16 cellular contexts compared by ENCODE assay signal in the genomic region with DNA sequence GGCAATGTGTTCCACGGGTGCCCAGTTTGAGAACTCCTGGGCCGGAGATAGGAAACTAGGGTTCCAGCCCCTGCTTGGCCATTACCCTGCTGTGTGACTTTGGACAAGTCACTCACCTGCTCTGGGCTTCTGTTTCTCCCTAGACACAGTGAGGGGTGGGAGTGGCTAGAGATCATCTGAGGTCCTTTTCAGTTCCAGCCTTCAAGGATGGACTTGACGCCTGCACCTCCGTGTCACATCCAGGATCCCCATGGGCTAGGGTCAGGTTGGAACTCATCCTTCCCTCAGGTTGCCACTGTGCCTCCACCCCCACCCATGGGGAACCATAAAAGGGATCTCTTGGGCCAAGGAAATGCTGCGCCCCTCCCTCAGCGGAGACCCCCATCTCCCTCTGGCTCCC.
"Had no signal": no experiment of that assay in that cellular context is flagged by ENCODE, and none has a peak within 500 bp of the region (broad histone marks: within the 10 kb centered on the region; RNA-seq: fewer than 3 reads in every experiment).

No MANE protein-coding gene starts in this region.

- H3K9me3 Mint-ChIP-seq: activated naive CD4-positive, alpha-beta T cell treated with anti-CD3 and anti-CD28 coated beads, Interleukin-2, amount 50 U/mL, for 72 hours; activated T-cell treated with anti-CD3 and anti-CD28 coated beads, Interleukin-2, amount 50 U/mL, for 24 hours; nephron progenitor cell; stimulated activated naive CD8-positive, alpha-beta T cell treated with anti-CD3 and anti-CD28 coated beads, Interleukin-15, Interleukin-2, amounts not matched to agents 100 ng/mL and 50 ng/mL, for 24 hours; T-cell had no signal

- H3K27ac Mint-ChIP-seq: activated CD4-positive, alpha-beta T cell treated with anti-CD3 and anti-CD28 coated beads for 36 hours; activated naive CD4-positive, alpha-beta T cell treated with anti-CD3 and anti-CD28 coated beads, Interleukin-2, amount 50 U/mL, for 72 hours; activated T-cell treated with anti-CD3 and anti-CD28 coated beads, Interleukin-2, amount 50 U/mL, for 24 hours; nephron progenitor cell; stimulated activated naive CD8-positive, alpha-beta T cell treated with anti-CD3 and anti-CD28 coated beads, Interleukin-15, Interleukin-2, amounts not matched to agents 100 ng/mL and 50 ng/mL, for 24 hours; T-cell had no signal

- H3K27ac ChIP-seq: left lung, WERI-Rb-1 had no signal

- H3K9me3 ChIP-seq: heart left ventricle, left lung, thyroid gland had no signal

- DNase-seq: activated CD4-positive, alpha-beta T cell treated with anti-CD3 and anti-CD28 coated beads for 36 hours; activated effector memory CD4-positive, alpha-beta T cell treated with anti-CD3 and anti-CD28 coated beads, Interleukin-2, amount 50 U/mL, for 16 hours; activated T-cell treated with anti-CD3 and anti-CD28 coated beads, Interleukin-2, amount 50 U/mL, for 24 hours; anterior cingulate cortex; foreskin melanocyte; left lung; mesendoderm; nephron progenitor cell; stimulated activated CD4-positive, alpha-beta T cell treated with anti-CD3 and anti-CD28 coated beads, Interleukin-12 subunit alpha, Interleukin-12 subunit beta, amount 100 ng/mL, for 4 hours; T-cell; WERI-Rb-1 had no signal

- H3K4me1 Mint-ChIP-seq: T-cell had no signal

- H3K4me3 Mint-ChIP-seq: activated CD4-positive, alpha-beta T cell treated with anti-CD3 and anti-CD28 coated beads for 36 hours; activated T-cell treated with anti-CD3 and anti-CD28 coated beads, Interleukin-2, amount 50 U/mL, for 24 hours; nephron progenitor cell; stimulated activated naive CD8-positive, alpha-beta T cell treated with anti-CD3 and anti-CD28 coated beads, Interleukin-15, Interleukin-2, amounts not matched to agents 100 ng/mL and 50 ng/mL, for 24 hours; T-cell had no signal

- H3K4me3 ChIP-seq: heart left ventricle, left lung, SK-N-MC, thyroid gland had no signal

- H3K27me3 ChIP-seq: heart left ventricle, left lung, thyroid gland had no signal

- H3K36me3 Mint-ChIP-seq: activated naive CD4-positive, alpha-beta T cell treated with anti-CD3 and anti-CD28 coated beads, Interleukin-2, amount 50 U/mL, for 72 hours; T-cell had no signal

- ATAC-seq: activated CD4-positive, alpha-beta T cell treated with anti-CD3 and anti-CD28 coated beads for 36 hours; activated naive CD4-positive, alpha-beta T cell treated with anti-CD3 and anti-CD28 coated beads, Interleukin-2, amount 50 U/mL, for 72 hours; heart left ventricle; T-cell had no signal

- H3K36me3 ChIP-seq: heart left ventricle, left lung, thyroid gland, WERI-Rb-1 had no signal
